1 cellular context compared by ENCODE assay signal in genomic region chr4:143856017-143856557, GRCh38.
TF ChIP-seq lines count a peak whose summit lies in the region.

No MANE protein-coding gene starts in this region.

TF ChIP-seq in K562, 482 proteins besides CTCF, POLR2A, EP300 and RAD21 (continued from another document):
- peak; percentile 42 for TF ChIP-seq PKNOX1 (IDR thresholded peaks at IDR 0.05)
- TF ChIP-seq NFE2 (IDR thresholded peaks at IDR 0.05; ENCODE audit: low read depth): peak; percentile 75
